1 cellular context compared by ENCODE assay signal in genomic region chr3:44894485-44894884, GRCh38.
TF ChIP-seq lines count a peak whose summit lies in the region.

No MANE protein-coding gene starts in this region.

TF ChIP-seq in WTC11, 78 proteins besides CTCF, POLR2A, EP300 and RAD21 (continued from another document):
- TF ChIP-seq, protein P1, sequence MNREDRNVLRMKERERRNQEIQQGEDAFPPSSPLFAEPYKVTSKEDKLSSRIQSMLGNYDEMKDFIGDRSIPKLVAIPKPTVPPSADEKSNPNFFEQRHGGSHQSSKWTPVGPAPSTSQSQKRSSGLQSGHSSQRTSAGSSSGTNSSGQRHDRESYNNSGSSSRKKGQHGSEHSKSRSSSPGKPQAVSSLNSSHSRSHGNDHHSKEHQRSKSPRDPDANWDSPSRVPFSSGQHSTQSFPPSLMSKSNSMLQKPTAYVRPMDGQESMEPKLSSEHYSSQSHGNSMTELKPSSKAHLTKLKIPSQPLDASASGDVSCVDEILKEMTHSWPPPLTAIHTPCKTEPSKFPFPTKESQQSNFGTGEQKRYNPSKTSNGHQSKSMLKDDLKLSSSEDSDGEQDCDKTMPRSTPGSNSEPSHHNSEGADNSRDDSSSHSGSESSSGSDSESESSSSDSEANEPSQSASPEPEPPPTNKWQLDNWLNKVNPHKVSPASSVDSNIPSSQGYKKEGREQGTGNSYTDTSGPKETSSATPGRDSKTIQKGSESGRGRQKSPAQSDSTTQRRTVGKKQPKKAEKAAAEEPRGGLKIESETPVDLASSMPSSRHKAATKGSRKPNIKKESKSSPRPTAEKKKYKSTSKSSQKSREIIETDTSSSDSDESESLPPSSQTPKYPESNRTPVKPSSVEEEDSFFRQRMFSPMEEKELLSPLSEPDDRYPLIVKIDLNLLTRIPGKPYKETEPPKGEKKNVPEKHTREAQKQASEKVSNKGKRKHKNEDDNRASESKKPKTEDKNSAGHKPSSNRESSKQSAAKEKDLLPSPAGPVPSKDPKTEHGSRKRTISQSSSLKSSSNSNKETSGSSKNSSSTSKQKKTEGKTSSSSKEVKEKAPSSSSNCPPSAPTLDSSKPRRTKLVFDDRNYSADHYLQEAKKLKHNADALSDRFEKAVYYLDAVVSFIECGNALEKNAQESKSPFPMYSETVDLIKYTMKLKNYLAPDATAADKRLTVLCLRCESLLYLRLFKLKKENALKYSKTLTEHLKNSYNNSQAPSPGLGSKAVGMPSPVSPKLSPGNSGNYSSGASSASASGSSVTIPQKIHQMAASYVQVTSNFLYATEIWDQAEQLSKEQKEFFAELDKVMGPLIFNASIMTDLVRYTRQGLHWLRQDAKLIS (CRISPR knock-in tag; IDR thresholded peaks at IDR 0.05; ENCODE audit: borderline replicate concordance) = no peak
- TF ChIP-seq, protein P2, sequence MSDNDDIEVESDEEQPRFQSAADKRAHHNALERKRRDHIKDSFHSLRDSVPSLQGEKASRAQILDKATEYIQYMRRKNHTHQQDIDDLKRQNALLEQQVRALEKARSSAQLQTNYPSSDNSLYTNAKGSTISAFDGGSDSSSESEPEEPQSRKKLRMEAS (CRISPR knock-in tag; IDR thresholded peaks at IDR 0.05) = peak; percentile 33; the same call in 1 of the 2 replicates
- TF ChIP-seq KAT7 (CRISPR knock-in tag; IDR thresholded peaks at IDR 0.05; ENCODE audit: borderline replicate concordance) (no peak), ZNF121 (CRISPR knock-in tag; IDR thresholded peaks at IDR 0.05) (0 out of 2 replicates have a peak, but pooled peaks have one; percentile 26), PRRX2 (CRISPR knock-in tag; IDR thresholded peaks at IDR 0.05) (no peak), ZNF138 (CRISPR knock-in tag; conservative IDR thresholded peaks at IDR 0.05) (no peak), SOX15 (CRISPR knock-in tag; IDR thresholded peaks at IDR 0.05) (no peak), JAZF1 (CRISPR knock-in tag; IDR thresholded peaks at IDR 0.05) (no peak), HMGA2 (CRISPR knock-in tag; IDR thresholded peaks at IDR 0.05) (no peak)
- TF ChIP-seq, protein P3, sequence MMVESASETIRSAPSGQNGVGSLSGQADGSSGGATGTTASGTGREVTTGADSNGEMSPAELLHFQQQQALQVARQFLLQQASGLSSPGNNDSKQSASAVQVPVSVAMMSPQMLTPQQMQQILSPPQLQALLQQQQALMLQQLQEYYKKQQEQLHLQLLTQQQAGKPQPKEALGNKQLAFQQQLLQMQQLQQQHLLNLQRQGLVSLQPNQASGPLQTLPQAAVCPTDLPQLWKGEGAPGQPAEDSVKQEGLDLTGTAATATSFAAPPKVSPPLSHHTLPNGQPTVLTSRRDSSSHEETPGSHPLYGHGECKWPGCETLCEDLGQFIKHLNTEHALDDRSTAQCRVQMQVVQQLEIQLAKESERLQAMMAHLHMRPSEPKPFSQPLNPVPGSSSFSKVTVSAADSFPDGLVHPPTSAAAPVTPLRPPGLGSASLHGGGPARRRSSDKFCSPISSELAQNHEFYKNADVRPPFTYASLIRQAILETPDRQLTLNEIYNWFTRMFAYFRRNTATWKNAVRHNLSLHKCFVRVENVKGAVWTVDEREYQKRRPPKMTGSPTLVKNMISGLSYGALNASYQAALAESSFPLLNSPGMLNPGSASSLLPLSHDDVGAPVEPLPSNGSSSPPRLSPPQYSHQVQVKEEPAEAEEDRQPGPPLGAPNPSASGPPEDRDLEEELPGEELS (CRISPR knock-in tag; IDR thresholded peaks at IDR 0.05) = no peak
